10 cellular contexts compared by ENCODE assay signal in genomic region chr1:185719021-185719420, GRCh38. TPM values are rescaled to one million over a fixed set of nuclear protein-coding genes. Genes with fewer than 3 reads are reported as not detected.
DNase-seq lines count a peak whose midpoint lies in the region; ATAC-seq and TF ChIP-seq lines count a peak whose summit lies in the region.
"Had no signal": no experiment of that assay in that cellular context is flagged by ENCODE, and none has a peak within 500 bp of the region (broad histone marks: within the 10 kb centered on the region; RNA-seq: fewer than 3 reads in every experiment).

No MANE protein-coding gene starts in this region.

- no peak overlapping the region for H3K4me3 ChIP-seq in upper lobe of left lung
- H3K4me3 ChIP-seq: BLaER1 treated with 17β-estradiol and CSF1 and Interleukin-3, amounts not matched to agents 10 nM and 100 nM had no signal

- H3K4me1 ChIP-seq in upper lobe of left lung, result no peaks in the 10 kb centered on the region

- 22 to 23% methylated on average over 4 of the region's 4 CpGs for WGBS in upper lobe of left lung, 2 donors

- H3K9me3 ChIP-seq in upper lobe of left lung, result no peaks in the 10 kb centered on the region
- H3K9me3 ChIP-seq: BLaER1 treated with 17β-estradiol and CSF1 and Interleukin-3, amounts not matched to agents 10 nM and 100 nM had no signal

- H3K27ac ChIP-seq in VCaP (no peak overlapping the region), upper lobe of left lung (no peak overlapping the region)
- H3K27ac ChIP-seq: BLaER1 treated with 17β-estradiol and CSF1 and Interleukin-3, amounts not matched to agents 10 nM and 100 nM had no signal

- H3K27me3 ChIP-seq in upper lobe of left lung, result no peaks in the 10 kb centered on the region
- H3K27me3 ChIP-seq: BLaER1 treated with 17β-estradiol and CSF1 and Interleukin-3, amounts not matched to agents 10 nM and 100 nM had no signal

- 0 out of 2 replicates have a peak, but pooled peaks have one; percentile 6 for TF ChIP-seq CTCF in VCaP (conservative IDR thresholded peaks at IDR 0.05)
- TF ChIP-seq CTCF in upper lobe of left lung (IDR thresholded peaks at IDR 0.05), result peak in 1 of 6 experiments; percentile 6

- intact Hi-C loops in left ventricle myocardium superior (cut with micrococcal nuclease), result no loop called here

- TF ChIP-seq POLR2A in upper lobe of left lung (IDR thresholded peaks at IDR 0.05), result no peak

- DNase-seq in NCI-H82 (lab: John Stamatoyannopoulos, UW) (peak; percentile 26), NCI-H82 treated with DMSO at 0.1 percent for 48 hours (lab: John Stamatoyannopoulos, UW; ENCODE audit: unreplicated experiment) (no peak), left ventricle myocardium superior (no peak), upper lobe of left lung (no peak), superior temporal gyrus (ENCODE audit: extremely low spot score) (no peak)
- DNase-seq: activated B cell treated with CpG ODN at 0.5 μM for 24 hours had no signal

- H3K36me3 ChIP-seq in upper lobe of left lung, result no peaks in the 10 kb centered on the region
- H3K36me3 ChIP-seq: BLaER1 treated with 17β-estradiol and CSF1 and Interleukin-3, amounts not matched to agents 10 nM and 100 nM had no signal

- ATAC-seq in left ventricle myocardium superior (peak; percentile 29), upper lobe of left lung (ENCODE audit: low FRiP score in 2 of 2) (peak; percentile 55 to 69), HG03469 (IDR thresholded peaks at IDR 0.05; ENCODE audit: unreplicated experiment) (no peak), HG02623 (IDR thresholded peaks at IDR 0.05; ENCODE audit: unreplicated experiment) (no peak)

- TF ChIP-seq EP300 in upper lobe of left lung (IDR thresholded peaks at IDR 0.05), result no peak

RNA-seq across cellular contexts. Expression of gene HMCN1, which starts 15.2 kb away (rescaled TPM):
- total RNA-seq in left ventricle myocardium superior (3.8 TPM), upper lobe of left lung (10 to 100 TPM; 15.7 to 43.3 (median 27.2) TPM)

Comparison
In these comparisons a context has a peak if more than half of its experiments do, and no peak if none do; other contexts are left out.
1. ATAC-seq: peak in left ventricle myocardium superior (single experiment) and upper lobe of left lung (2 of 2); none in HG03469 (single experiment) and HG02623 (single experiment).